30 cellular contexts compared by ENCODE assay signal in genomic region chr20:50418890-50419642, GRCh38.
A peak's percentile ranks its signal among the peaks of the same experiment; 100 is the strongest.
DNase-seq lines count a peak whose midpoint lies in the region; ATAC-seq and TF ChIP-seq lines count a peak whose summit lies in the region.
"Had no signal": no experiment of that assay in that cellular context is flagged by ENCODE, and none has a peak within 500 bp of the region (broad histone marks: within the 10 kb centered on the region; RNA-seq: fewer than 3 reads in every experiment).

No MANE protein-coding gene starts in this region.

- H3K27ac Mint-ChIP-seq in natural killer cell treated with Interleukin-12 subunit alpha and Interleukin-12 subunit beta and Interleukin-15 and Interleukin-18, amount 100 ng/mL, for 72 hours, result peak overlapping the region; percentile 8 to 16
- H3K27ac Mint-ChIP-seq in natural killer cell, result no peak overlapping the region
- H3K27ac Mint-ChIP-seq in activated T-helper 2 cell treated with anti-CD3 and anti-CD28 coated beads, Interferon-gamma antibody, Interleukin-2, Interleukin-4, amounts not matched to agents 10 μg/mL and 5 μg/mL and 100 μg/mL, durations not matched to agents 14 hours and 24 hours and 36 hours, result no peak overlapping the region
- H3K27ac Mint-ChIP-seq in activated CD4-positive, alpha-beta T cell treated with anti-CD3 and anti-CD28 coated beads, Interleukin-2, amount 10 ng/mL, durations not matched to agents 7 days and 5 days, result no peak overlapping the region
- H3K27ac Mint-ChIP-seq: activated naive CD8-positive, alpha-beta T cell; CD8-positive, alpha-beta T cell; HFFc6; IgD-negative memory B cell; nephron progenitor cell; stimulated activated naive B cell treated with anti-CD40 and anti-IgM and Interleukin-4, amounts not matched to agents 10 μg/mL and 1 μg/mL and 100 μg/mL, for 72 hours had no signal

- TF ChIP-seq CTCF in natural killer cell (IDR thresholded peaks at IDR 0.05), result no peak
- TF ChIP-seq CTCF in fibroblast of mammary gland (conservative IDR thresholded peaks at IDR 0.05; ENCODE audit: control insufficient read depth, insufficient read depth, low read depth, low read length), result no peak
- TF ChIP-seq CTCF in prostate gland (IDR thresholded peaks at IDR 0.05), result no peak
- TF ChIP-seq CTCF in mucosa of descending colon (IDR thresholded peaks at IDR 0.05), result no peak

- TF ChIP-seq POLR2A in prostate gland (IDR thresholded peaks at IDR 0.05), result no peak

- peaks cover 13 to 19% of the 10 kb centered on the region in 2 donors for H3K4me1 Mint-ChIP-seq in natural killer cell treated with Interleukin-12 subunit alpha and Interleukin-12 subunit beta and Interleukin-15 and Interleukin-18, amount 100 ng/mL, for 72 hours (ENCODE audit: low read depth in 2 of 2)
- peaks cover 0 to 16% of the 10 kb centered on the region in 2 donors for H3K4me1 Mint-ChIP-seq in natural killer cell
- H3K4me1 Mint-ChIP-seq in activated T-helper 2 cell treated with anti-CD3 and anti-CD28 coated beads, Interferon-gamma antibody, Interleukin-2, Interleukin-4, amounts not matched to agents 10 μg/mL and 5 μg/mL and 100 μg/mL, durations not matched to agents 14 hours and 24 hours and 36 hours (ENCODE audit: low read depth), result peaks cover 5% of the 10 kb centered on the region
- H3K4me1 Mint-ChIP-seq in activated CD4-positive, alpha-beta T cell treated with anti-CD3 and anti-CD28 coated beads, Interleukin-2, amount 10 ng/mL, durations not matched to agents 7 days and 5 days, result no peaks in the 10 kb centered on the region

- H3K27ac ChIP-seq in prostate gland, result peak overlapping the region in 1 of 2 donors; percentile 18
- H3K27ac ChIP-seq: ovary, PC-9, VCaP had no signal

- H3K36me3 ChIP-seq in prostate gland (no peaks in the 10 kb centered on the region), mucosa of descending colon (ENCODE audit: low read depth) (no peaks in the 10 kb centered on the region)
- H3K36me3 ChIP-seq: BE2C, ovary had no signal

- H3K4me3 Mint-ChIP-seq in natural killer cell treated with Interleukin-12 subunit alpha and Interleukin-12 subunit beta and Interleukin-15 and Interleukin-18, amount 100 ng/mL, for 72 hours, result no peak overlapping the region
- H3K4me3 Mint-ChIP-seq in natural killer cell, result no peak overlapping the region
- no peak overlapping the region for H3K4me3 Mint-ChIP-seq in activated T-helper 2 cell treated with anti-CD3 and anti-CD28 coated beads, Interferon-gamma antibody, Interleukin-2, Interleukin-4, amounts not matched to agents 10 μg/mL and 5 μg/mL and 100 μg/mL, durations not matched to agents 14 hours and 24 hours and 36 hours (ENCODE audit: low read depth)
- H3K4me3 Mint-ChIP-seq in activated CD4-positive, alpha-beta T cell treated with anti-CD3 and anti-CD28 coated beads, Interleukin-2, amount 10 ng/mL, durations not matched to agents 7 days and 5 days, result no peak overlapping the region
- H3K4me3 Mint-ChIP-seq: activated naive CD8-positive, alpha-beta T cell; CD8-positive, alpha-beta T cell; HFFc6; IgD-negative memory B cell; nephron progenitor cell; stimulated activated naive B cell treated with anti-CD40 and anti-IgM and Interleukin-4, amounts not matched to agents 10 μg/mL and 1 μg/mL and 100 μg/mL, for 72 hours had no signal

- no peaks in the 10 kb centered on the region for H3K9me3 Mint-ChIP-seq in natural killer cell treated with Interleukin-12 subunit alpha and Interleukin-12 subunit beta and Interleukin-15 and Interleukin-18, amount 100 ng/mL, for 72 hours
- H3K9me3 Mint-ChIP-seq in natural killer cell, result no peaks in the 10 kb centered on the region
- H3K9me3 Mint-ChIP-seq in activated T-helper 2 cell treated with anti-CD3 and anti-CD28 coated beads, Interferon-gamma antibody, Interleukin-2, Interleukin-4, amounts not matched to agents 10 μg/mL and 5 μg/mL and 100 μg/mL, durations not matched to agents 14 hours and 24 hours and 36 hours, result no peaks in the 10 kb centered on the region
- H3K9me3 Mint-ChIP-seq in activated CD4-positive, alpha-beta T cell treated with anti-CD3 and anti-CD28 coated beads, Interleukin-2, amount 10 ng/mL, durations not matched to agents 7 days and 5 days, result no peaks in the 10 kb centered on the region
- H3K9me3 Mint-ChIP-seq: CD8-positive, alpha-beta T cell had no signal

- intact Hi-C loops in natural killer cell (cut with micrococcal nuclease) (no loop called here), prostate gland (cut with DNase I) (no loop called here), mucosa of descending colon (cut with DNase I, micrococcal nuclease) (no loop called here)
- intact Hi-C loops in activated T-helper 2 cell treated with anti-CD3 and anti-CD28 coated beads, Interferon-gamma antibody, Interleukin-2, Interleukin-4, amounts not matched to agents 10 μg/mL and 5 μg/mL and 100 μg/mL, durations not matched to agents 14 hours and 24 hours and 36 hours (cut with micrococcal nuclease), result no loop called here

- DNase-seq in natural killer cell treated with Interleukin-12 subunit alpha and Interleukin-12 subunit beta and Interleukin-15 and Interleukin-18, amount 100 ng/mL, for 72 hours (ENCODE audit: low spot score), result no peak
- no peak for DNase-seq in natural killer cell
- DNase-seq in fibroblast of mammary gland (ENCODE audit: low read depth), result peak; percentile 56
- peak; percentile 42 for DNase-seq in prostate gland (ENCODE audit: low spot score)
- DNase-seq in mucosa of descending colon, result no peak
- DNase-seq in activated T-helper 2 cell treated with anti-CD3 and anti-CD28 coated beads, Interferon-gamma antibody, Interleukin-2, Interleukin-4, amounts not matched to agents 10 μg/mL and 5 μg/mL and 100 μg/mL, durations not matched to agents 14 hours and 24 hours and 36 hours (ENCODE audit: low spot score), result no peak
- no peak for DNase-seq in midbrain (lab: John Stamatoyannopoulos, UW)
- DNase-seq in activated CD4-positive, alpha-beta T cell treated with anti-CD3 and anti-CD28 coated beads, Interleukin-2, amount 10 ng/mL, durations not matched to agents 7 days and 5 days, result no peak
- DNase-seq: activated CD4-positive, alpha-beta T cell treated with anti-CD3 and anti-CD28 coated beads for 4 hours; activated effector memory CD4-positive, alpha-beta T cell treated with anti-CD3 and anti-CD28 coated beads, Interleukin-2, amount 50 U/mL, for 16 hours; aorta; BE2C; CD8-positive, alpha-beta T cell; effector CD4-positive, alpha-beta T cell; GOT3; HFFc6; NCI-H1092; NCI-H1694; NCI-H2171 treated with DMSO at 0.1 percent for 48 hours; NCI-H526; nephron progenitor cell; ovary; PC-9; Right ventricle myocardium superior; stimulated activated naive B cell treated with anti-CD40 and anti-IgM and Interleukin-4, amounts not matched to agents 10 μg/mL and 1 μg/mL and 100 μg/mL, for 72 hours; T-helper 9 cell had no signal

- no peak for ATAC-seq in natural killer cell treated with Interleukin-12 subunit alpha and Interleukin-12 subunit beta and Interleukin-15 and Interleukin-18, amount 100 ng/mL, for 72 hours
- no peak for ATAC-seq in natural killer cell
- ATAC-seq in mucosa of descending colon, result no peak
- ATAC-seq: CD8-positive, alpha-beta T cell; stimulated activated naive B cell treated with anti-CD40 and anti-IgM and Interleukin-4, amounts not matched to agents 10 μg/mL and 1 μg/mL and 100 μg/mL, for 72 hours had no signal

- WGBS in prostate gland, result 68% methylated on average over 4 of the region's 4 CpGs

- peaks cover 33% of the 10 kb centered on the region for H3K4me1 ChIP-seq in prostate gland (replicated peaks)
- peaks cover 41% of the 10 kb centered on the region for H3K4me1 ChIP-seq in mucosa of descending colon (ENCODE audit: low read depth)
- H3K4me1 ChIP-seq: BE2C had no signal

- H3K27me3 ChIP-seq in prostate gland (replicated peaks; ENCODE audit: insufficient read depth), result no peaks in the 10 kb centered on the region
- H3K27me3 ChIP-seq: BE2C, ovary had no signal

- H3K36me3 Mint-ChIP-seq in natural killer cell treated with Interleukin-12 subunit alpha and Interleukin-12 subunit beta and Interleukin-15 and Interleukin-18, amount 100 ng/mL, for 72 hours, result no peaks in the 10 kb centered on the region
- H3K36me3 Mint-ChIP-seq in natural killer cell, result no peaks in the 10 kb centered on the region
- no peaks in the 10 kb centered on the region for H3K36me3 Mint-ChIP-seq in activated T-helper 2 cell treated with anti-CD3 and anti-CD28 coated beads, Interferon-gamma antibody, Interleukin-2, Interleukin-4, amounts not matched to agents 10 μg/mL and 5 μg/mL and 100 μg/mL, durations not matched to agents 14 hours and 24 hours and 36 hours (ENCODE audit: low read depth)
- H3K36me3 Mint-ChIP-seq in activated CD4-positive, alpha-beta T cell treated with anti-CD3 and anti-CD28 coated beads, Interleukin-2, amount 10 ng/mL, durations not matched to agents 7 days and 5 days (ENCODE audit: low read depth), result no peaks in the 10 kb centered on the region
- H3K36me3 Mint-ChIP-seq: activated naive CD8-positive, alpha-beta T cell; CD8-positive, alpha-beta T cell; stimulated activated naive B cell treated with anti-CD40 and anti-IgM and Interleukin-4, amounts not matched to agents 10 μg/mL and 1 μg/mL and 100 μg/mL, for 72 hours had no signal

- CTCF ChIA-PET in activated CD4-positive, alpha-beta T cell treated with anti-CD3 and anti-CD28 coated beads, Interleukin-2, amount 10 ng/mL, durations not matched to agents 7 days and 5 days (lab: Charles Lee), result no interaction called here

- H3K27me3 Mint-ChIP-seq in natural killer cell treated with Interleukin-12 subunit alpha and Interleukin-12 subunit beta and Interleukin-15 and Interleukin-18, amount 100 ng/mL, for 72 hours, result peaks cover 11 to 24% of the 10 kb centered on the region in 2 donors
- H3K27me3 Mint-ChIP-seq in natural killer cell (ENCODE audit: low read depth in 2 of 2), result peaks cover 8 to 38% of the 10 kb centered on the region in 2 donors
- peaks cover 10% of the 10 kb centered on the region for H3K27me3 Mint-ChIP-seq in activated T-helper 2 cell treated with anti-CD3 and anti-CD28 coated beads, Interferon-gamma antibody, Interleukin-2, Interleukin-4, amounts not matched to agents 10 μg/mL and 5 μg/mL and 100 μg/mL, durations not matched to agents 14 hours and 24 hours and 36 hours (ENCODE audit: low read depth)
- H3K27me3 Mint-ChIP-seq in activated CD4-positive, alpha-beta T cell treated with anti-CD3 and anti-CD28 coated beads, Interleukin-2, amount 10 ng/mL, durations not matched to agents 7 days and 5 days, result peaks cover 12% of the 10 kb centered on the region

- no peak overlapping the region for H3K4me3 ChIP-seq in fibroblast of mammary gland (ENCODE audit: control insufficient read depth, low read depth, low read length)
- no peak overlapping the region for H3K4me3 ChIP-seq in prostate gland
- H3K4me3 ChIP-seq in mucosa of descending colon, result no peak overlapping the region
- H3K4me3 ChIP-seq: ovary, PC-9, skin epidermis had no signal

- POLR2A ChIA-PET in activated CD4-positive, alpha-beta T cell treated with anti-CD3 and anti-CD28 coated beads, Interleukin-2, amount 10 ng/mL, durations not matched to agents 7 days and 5 days (lab: Charles Lee), result no interaction called here

- H3K9me3 ChIP-seq in prostate gland (no peaks in the 10 kb centered on the region), mucosa of descending colon (peaks cover 3% of the 10 kb centered on the region)
- H3K9me3 ChIP-seq: BE2C, ovary had no signal

Comparison
In these comparisons a context has a peak if more than half of its experiments do, and no peak if none do; other contexts are left out.
1. H3K27ac Mint-ChIP-seq: peak in natural killer cell treated with Interleukin-12 subunit alpha and Interleukin-12 subunit beta and Interleukin-15 and Interleukin-18, amount 100 ng/mL, for 72 hours (2 of 2); none in natural killer cell (0 of 2), activated T-helper 2 cell treated with anti-CD3 and anti-CD28 coated beads, Interferon-gamma antibody, Interleukin-2, Interleukin-4, amounts not matched to agents 10 μg/mL and 5 μg/mL and 100 μg/mL, durations not matched to agents 14 hours and 24 hours and 36 hours (single experiment) and activated CD4-positive, alpha-beta T cell treated with anti-CD3 and anti-CD28 coated beads, Interleukin-2, amount 10 ng/mL, durations not matched to agents 7 days and 5 days (single experiment).
2. DNase-seq: peak in fibroblast of mammary gland (single experiment) and prostate gland (single experiment); none in natural killer cell treated with Interleukin-12 subunit alpha and Interleukin-12 subunit beta and Interleukin-15 and Interleukin-18, amount 100 ng/mL, for 72 hours (single experiment), natural killer cell (single experiment), mucosa of descending colon (0 of 3), activated T-helper 2 cell treated with anti-CD3 and anti-CD28 coated beads, Interferon-gamma antibody, Interleukin-2, Interleukin-4, amounts not matched to agents 10 μg/mL and 5 μg/mL and 100 μg/mL, durations not matched to agents 14 hours and 24 hours and 36 hours (single experiment), midbrain (single experiment) and activated CD4-positive, alpha-beta T cell treated with anti-CD3 and anti-CD28 coated beads, Interleukin-2, amount 10 ng/mL, durations not matched to agents 7 days and 5 days (single experiment).